8 cellular contexts compared by ENCODE assay signal in genomic region chr19:12946092-12946845, GRCh38. TPM values are rescaled to one million over a fixed set of nuclear protein-coding genes. Genes with fewer than 3 reads are reported as not detected.
DNase-seq lines count a peak whose midpoint lies in the region; ATAC-seq and TF ChIP-seq lines count a peak whose summit lies in the region.

No MANE protein-coding gene starts in this region.

- H3K4me3 ChIP-seq in HUES64 (ENCODE audit: low read length) = peak overlapping the region; percentile 92
- H3K4me3 ChIP-seq in astrocyte of the cerebellum (ENCODE audit: low read depth, low read length) = peak overlapping the region; percentile 72
- peak overlapping the region; percentile 80 for H3K4me3 ChIP-seq in iPS-11a (ENCODE audit: low read depth, low read length)
- peak overlapping the region; percentile 65 to 94 (median 85) for H3K4me3 ChIP-seq in gastrocnemius medialis

- H3K9me3 ChIP-seq in HUES64 (ENCODE audit: insufficient read depth, low read depth, low read length) (no peaks in the 10 kb centered on the region), gastrocnemius medialis (no peaks in the 10 kb centered on the region)

- TF ChIP-seq POLR2A in gastrocnemius medialis (IDR thresholded peaks at IDR 0.05) = no peak

- H3K27me3 ChIP-seq in HUES64 (ENCODE audit: insufficient read depth, low read length) = no peaks in the 10 kb centered on the region
- no peaks in the 10 kb centered on the region for H3K27me3 ChIP-seq in gastrocnemius medialis

- H3K36me3 ChIP-seq in HUES64 (ENCODE audit: insufficient read depth, low read length) (peaks cover 77% of the 10 kb centered on the region), gastrocnemius medialis (peaks cover 0 to 74% of the 10 kb centered on the region in 2 donors)

- peak; percentile 29 for ATAC-seq in GM21447 (IDR thresholded peaks at IDR 0.05; ENCODE audit: unreplicated experiment)
- ATAC-seq in gastrocnemius medialis = peak; percentile 86 to 87

- H3K27ac ChIP-seq in HUES64 (ENCODE audit: low read depth, low read length) (peak overlapping the region; percentile 100), gastrocnemius medialis (peak overlapping the region; percentile 96 to 99 (median 98))

- H3K9ac ChIP-seq in HUES64 (ENCODE audit: low read depth, low read length) = peak overlapping the region; percentile 87

- in situ Hi-C loops in astrocyte of the cerebellum (cut with HindIII; ENCODE audit: low sequenced_read_pairs) = no loop called here
- in situ Hi-C loops in gastrocnemius medialis (cut with MboI; ENCODE audit: low sequenced_read_pairs in 4 of 4) = no loop called here

- TF ChIP-seq CTCF in astrocyte of the cerebellum (IDR thresholded peaks at IDR 0.05; ENCODE audit: low read depth, low read length, missing control alignments) (no peak), gastrocnemius medialis (IDR thresholded peaks at IDR 0.05 in 4 of 5, conservative IDR thresholded peaks at IDR 0.05 in 1 of 5) (no peak)

- intact Hi-C loops in gastrocnemius medialis (cut with DNase I; ENCODE audit: low total_unique reads) = loop anchor here (1.0 to 10.0 kb wide), 2 partner anchors 19 to 899 kb away; no protein-coding TSS in a partner anchor

- WGBS in HUES64 = 2% methylated on average over 41 of the region's 41 CpGs

- peaks cover 8% of the 10 kb centered on the region; the same call in 1 of the 2 replicates for H3K4me1 ChIP-seq in HUES64 (ENCODE audit: insufficient read depth, low read length)
- peaks cover 30 to 34% of the 10 kb centered on the region in 2 donors for H3K4me1 ChIP-seq in gastrocnemius medialis

- peak; percentile 22 for DNase-seq in DMS53 treated with DMSO at 0.1 percent for 48 hours (lab: John Stamatoyannopoulos, UW; ENCODE audit: unreplicated experiment)
- peak; percentile 62 for DNase-seq in SW480 (ENCODE audit: low spot score)
- DNase-seq in astrocyte of the cerebellum (ENCODE audit: low read depth) = peak; percentile 58
- DNase-seq in gastrocnemius medialis = peak; percentile 77 to 87
- no peak for DNase-seq in OCI-M2 (lab: John Stamatoyannopoulos, UW; ENCODE audit: unreplicated experiment)

RNA-seq across cellular contexts. Expression of gene RAD23A, which starts 0.6 kb away (rescaled TPM):
- 48.9 TPM for polyA plus RNA-seq in HUES64 (2013, experiment 1 of 2)
- polyA plus RNA-seq in HUES64 (2013, experiment 2 of 2) = 72.1 TPM
- 100 to 1,000 TPM; 618 to 949 (median 780) TPM for total RNA-seq in gastrocnemius medialis

RNA-seq across cellular contexts. Expression of gene CALR, which starts 7.9 kb away (rescaled TPM):
- 643 TPM for polyA plus RNA-seq in HUES64 (2013, experiment 1 of 2)
- 620 TPM for polyA plus RNA-seq in HUES64 (2013, experiment 2 of 2)
- 100 to 1,000 TPM; 110 to 195 (median 135) TPM for total RNA-seq in gastrocnemius medialis

RNA-seq across cellular contexts. Expression of gene GADD45GIP1, which starts 10.8 kb away (rescaled TPM):
- 60.2 TPM for polyA plus RNA-seq in HUES64 (2013, experiment 1 of 2)
- polyA plus RNA-seq in HUES64 (2013, experiment 2 of 2) = 57.6 TPM
- total RNA-seq in gastrocnemius medialis = 10 to 100 TPM; 50.7 to 71.0 (median 61.4) TPM

RNA-seq across cellular contexts. Expression of gene FARSA, which starts 12.8 kb away (rescaled TPM):
- polyA plus RNA-seq in HUES64 (2013, experiment 1 of 2) = 62.6 TPM
- 50.9 TPM for polyA plus RNA-seq in HUES64 (2013, experiment 2 of 2)
- 10 to 100 TPM; 40.7 to 68.8 (median 62.3) TPM for total RNA-seq in gastrocnemius medialis

RNA-seq across cellular contexts. Expression of gene DAND5, which starts 23.1 kb away (rescaled TPM):
- not detected for polyA plus RNA-seq in HUES64 (2013, experiment 1 of 2)
- polyA plus RNA-seq in HUES64 (2013, experiment 2 of 2) = not detected
- total RNA-seq in gastrocnemius medialis = not detected
